13 cellular contexts compared by ENCODE assay signal in genomic region chr6:80535914-80536565, GRCh38.
DNase-seq lines count a peak whose midpoint lies in the region; ATAC-seq, FAIRE-seq and TF ChIP-seq lines count a peak whose summit lies in the region.
"Had no signal": no experiment of that assay in that cellular context is flagged by ENCODE, and none has a peak within 500 bp of the region (broad histone marks: within the 10 kb centered on the region; RNA-seq: fewer than 3 reads in every experiment).

No MANE protein-coding gene starts in this region.

- peak overlapping the region; percentile 40 to 89 for H3K27ac Mint-ChIP-seq in stimulated activated naive CD8-positive, alpha-beta T cell treated with anti-CD3 and anti-CD28 coated beads, Interleukin-15, amount 100 ng/mL, for 72 hours
- H3K27ac Mint-ChIP-seq in activated CD4-positive, alpha-beta memory T cell treated with anti-CD3 and anti-CD28 coated beads for 36 hours: no peak overlapping the region
- H3K27ac Mint-ChIP-seq: CD14-positive monocyte had no signal

- CTCF ChIA-PET in activated CD4-positive, alpha-beta memory T cell treated with anti-CD3 and anti-CD28 coated beads for 36 hours (lab: Charles Lee): no interaction called here

- POLR2A ChIA-PET in activated CD4-positive, alpha-beta memory T cell treated with anti-CD3 and anti-CD28 coated beads for 36 hours (lab: Charles Lee): no interaction called here

- no peaks in the 10 kb centered on the region for H3K9me3 ChIP-seq in RWPE2 (ENCODE audit: severe bottlenecking)

- H3K36me3 ChIP-seq in RWPE2 (ENCODE audit: low read depth): peaks cover 4% of the 10 kb centered on the region; the same call in 1 of the 2 replicates

- H3K4me3 ChIP-seq in RWPE2 (ENCODE audit: severe bottlenecking) (no peak overlapping the region), fibroblast of mammary gland (ENCODE audit: control insufficient read depth, low read depth, low read length) (no peak overlapping the region)

- FAIRE-seq in D721Med (lab: Jason Lieb, UNC): no peak
- FAIRE-seq: kidney had no signal

- peak overlapping the region; percentile 25 for H3K27ac ChIP-seq in RWPE2 (ENCODE audit: poor library complexity, severe bottlenecking)

- no peaks in the 10 kb centered on the region for H3K27me3 ChIP-seq in RWPE2 (ENCODE audit: insufficient read depth, poor library complexity, severe bottlenecking)

- intact Hi-C loops in activated CD4-positive, alpha-beta memory T cell treated with anti-CD3 and anti-CD28 coated beads for 36 hours (cut with micrococcal nuclease): no loop called here

- TF ChIP-seq CTCF in RWPE2 (IDR thresholded peaks at IDR 0.05; ENCODE audit: poor library complexity, severe bottlenecking) (no peak), fibroblast of mammary gland (conservative IDR thresholded peaks at IDR 0.05; ENCODE audit: control insufficient read depth, insufficient read depth, low read depth, low read length) (no peak), omental fat pad (IDR thresholded peaks at IDR 0.05) (no peak), D721Med (IDR thresholded peaks at IDR 0.05; ENCODE audit: insufficient read depth, missing control alignments) (no peak)

- ATAC-seq in stimulated activated naive CD8-positive, alpha-beta T cell treated with anti-CD3 and anti-CD28 coated beads, Interleukin-15, amount 100 ng/mL, for 72 hours: no peak
- ATAC-seq in stimulated activated naive CD8-positive, alpha-beta T cell treated with anti-CD3 and anti-CD28 coated beads, Interleukin-15, Interleukin-2, amounts not matched to agents 100 U/mL and 50 U/mL, for 24 hours: no peak
- ATAC-seq in RWPE2 (ENCODE audit: low read depth) (no peak), omental fat pad (ENCODE audit: low FRiP score) (no peak), HG02852 (IDR thresholded peaks at IDR 0.05; ENCODE audit: unreplicated experiment) (no peak)

- DNase-seq in stimulated activated naive CD8-positive, alpha-beta T cell treated with anti-CD3 and anti-CD28 coated beads, Interleukin-15, amount 100 ng/mL, for 72 hours: no peak
- no peak for DNase-seq in stimulated activated naive CD8-positive, alpha-beta T cell treated with anti-CD3 and anti-CD28 coated beads, Interleukin-15, Interleukin-2, amounts not matched to agents 100 U/mL and 50 U/mL, for 24 hours
- DNase-seq in RWPE2 (ENCODE audit: low spot score) (no peak), fibroblast of mammary gland (ENCODE audit: low read depth) (peak; percentile 79), omental fat pad (ENCODE audit: low spot score) (no peak), D721Med (ENCODE audit: insufficient read length, low spot score) (no peak)
- DNase-seq in activated CD4-positive, alpha-beta memory T cell treated with anti-CD3 and anti-CD28 coated beads for 36 hours: no peak
- DNase-seq: activated CD4-positive, alpha-beta T cell treated with anti-CD3 and anti-CD28 coated beads for 1 hour; aorta; kidney; stimulated activated CD4-positive, alpha-beta T cell treated with anti-CD3 and anti-CD28 coated beads, Interleukin-2, amount 100 ng/mL, for 48 hours had no signal

- H3K4me3 Mint-ChIP-seq in stimulated activated naive CD8-positive, alpha-beta T cell treated with anti-CD3 and anti-CD28 coated beads, Interleukin-15, amount 100 ng/mL, for 72 hours: no peak overlapping the region
- no peak overlapping the region for H3K4me3 Mint-ChIP-seq in activated CD4-positive, alpha-beta memory T cell treated with anti-CD3 and anti-CD28 coated beads for 36 hours
- H3K4me3 Mint-ChIP-seq: CD14-positive monocyte had no signal

- H3K4me1 ChIP-seq in RWPE2 (ENCODE audit: insufficient read depth, poor library complexity, severe bottlenecking): peaks cover 20% of the 10 kb centered on the region

- H3K36me3 Mint-ChIP-seq in activated CD4-positive, alpha-beta memory T cell treated with anti-CD3 and anti-CD28 coated beads for 36 hours: no peaks in the 10 kb centered on the region
- H3K36me3 Mint-ChIP-seq: CD14-positive monocyte had no signal

- peaks cover 11% of the 10 kb centered on the region for H3K27me3 Mint-ChIP-seq in stimulated activated naive CD8-positive, alpha-beta T cell treated with anti-CD3 and anti-CD28 coated beads, Interleukin-15, amount 100 ng/mL, for 72 hours
- H3K27me3 Mint-ChIP-seq in activated CD4-positive, alpha-beta memory T cell treated with anti-CD3 and anti-CD28 coated beads for 36 hours: peaks cover 7% of the 10 kb centered on the region

- H3K4me1 Mint-ChIP-seq in stimulated activated naive CD8-positive, alpha-beta T cell treated with anti-CD3 and anti-CD28 coated beads, Interleukin-15, amount 100 ng/mL, for 72 hours: no peaks in the 10 kb centered on the region
- H3K4me1 Mint-ChIP-seq in activated CD4-positive, alpha-beta memory T cell treated with anti-CD3 and anti-CD28 coated beads for 36 hours (ENCODE audit: low read depth): no peaks in the 10 kb centered on the region
- H3K4me1 Mint-ChIP-seq: CD14-positive monocyte had no signal

- peaks cover 7% of the 10 kb centered on the region in 2 donors for H3K9me3 Mint-ChIP-seq in stimulated activated naive CD8-positive, alpha-beta T cell treated with anti-CD3 and anti-CD28 coated beads, Interleukin-15, amount 100 ng/mL, for 72 hours
- H3K9me3 Mint-ChIP-seq in activated CD4-positive, alpha-beta memory T cell treated with anti-CD3 and anti-CD28 coated beads for 36 hours: no peaks in the 10 kb centered on the region
